9 cellular contexts compared by ENCODE assay signal in genomic region chr13:94419304-94419943, GRCh38.
DNase-seq lines count a peak whose midpoint lies in the region; ATAC-seq and TF ChIP-seq lines count a peak whose summit lies in the region.
"Had no signal": no experiment of that assay in that cellular context is flagged by ENCODE, and none has a peak within 500 bp of the region (broad histone marks: within the 10 kb centered on the region; RNA-seq: fewer than 3 reads in every experiment).

No MANE protein-coding gene starts in this region.

- H3K27ac ChIP-seq in smooth muscle cell (ENCODE audit: low read depth) (peak overlapping the region; percentile 49), vagina (no peak overlapping the region)
- H3K27ac ChIP-seq: neutrophil had no signal

- H3K4me2 ChIP-seq in smooth muscle cell: no peak overlapping the region

- peaks cover 2% of the 10 kb centered on the region for H3K27me3 Mint-ChIP-seq in activated CD8-positive, alpha-beta T cell treated with anti-CD3 and anti-CD28 coated beads for 36 hours

- H3K36me3 ChIP-seq in smooth muscle cell (ENCODE audit: low read depth) (no peaks in the 10 kb centered on the region), vagina (no peaks in the 10 kb centered on the region)
- H3K36me3 ChIP-seq: neutrophil had no signal

- intact Hi-C loops in activated CD8-positive, alpha-beta T cell treated with anti-CD3 and anti-CD28 coated beads for 36 hours (cut with micrococcal nuclease): loop anchor here (1.0 to 5.0 kb wide), 2 partner anchors 182 kb away; partner anchors contain the start of gene GPR180
- intact Hi-C loops in vagina (cut with DNase I): no loop called here

- no peak overlapping the region for H3K9ac ChIP-seq in smooth muscle cell (ENCODE audit: low read depth)

- peaks cover 31% of the 10 kb centered on the region for H3K9me3 Mint-ChIP-seq in activated CD8-positive, alpha-beta T cell treated with anti-CD3 and anti-CD28 coated beads for 36 hours

- H3K4me1 ChIP-seq in smooth muscle cell (ENCODE audit: low read depth): peaks cover 18% of the 10 kb centered on the region
- peaks cover 6% of the 10 kb centered on the region for H3K4me1 ChIP-seq in vagina

- H3K4me3 ChIP-seq in smooth muscle cell: no peak overlapping the region
- H3K4me3 ChIP-seq in vagina: no peak overlapping the region

- peaks cover 31% of the 10 kb centered on the region for H3K36me3 Mint-ChIP-seq in activated CD8-positive, alpha-beta T cell treated with anti-CD3 and anti-CD28 coated beads for 36 hours (ENCODE audit: low read depth)

- WGBS in smooth muscle cell (ENCODE audit: low lambda C conversion rate): 59% methylated on average over 1 of the region's 1 CpG

- TF ChIP-seq POLR2A in vagina (IDR thresholded peaks at IDR 0.05): no peak

- no peaks in the 10 kb centered on the region for H4K20me1 ChIP-seq in smooth muscle cell (ENCODE audit: low read depth)

- H3K27me3 ChIP-seq in smooth muscle cell (ENCODE audit: low read depth) (no peaks in the 10 kb centered on the region), vagina (no peaks in the 10 kb centered on the region)

- ATAC-seq in GM18907 (IDR thresholded peaks at IDR 0.05; ENCODE audit: unreplicated experiment) (peak; percentile 68), HG03097 (IDR thresholded peaks at IDR 0.05; ENCODE audit: low FRiP score, unreplicated experiment) (peak; percentile 66)
- ATAC-seq in activated CD8-positive, alpha-beta T cell treated with anti-CD3 and anti-CD28 coated beads for 36 hours: peak; percentile 91

- POLR2A ChIA-PET in activated CD8-positive, alpha-beta T cell treated with anti-CD3 and anti-CD28 coated beads for 36 hours (lab: Charles Lee): interaction anchor here (0.7 kb wide), 1 partner anchor 177 kb away, joined by 3 read pairs; no protein-coding TSS in a partner anchor

- no peaks in the 10 kb centered on the region for H3K9me3 ChIP-seq in smooth muscle cell (replicated peaks; ENCODE audit: low read depth)
- no peaks in the 10 kb centered on the region for H3K9me3 ChIP-seq in vagina
- H3K9me3 ChIP-seq: neutrophil had no signal

- peaks cover 34% of the 10 kb centered on the region for H3K4me1 Mint-ChIP-seq in activated CD8-positive, alpha-beta T cell treated with anti-CD3 and anti-CD28 coated beads for 36 hours (ENCODE audit: low read depth)

- no peaks in the 10 kb centered on the region for H3F3A ChIP-seq in smooth muscle cell (ENCODE audit: low read depth)

- H2AFZ ChIP-seq in smooth muscle cell (ENCODE audit: low read depth): no peak overlapping the region

- no peaks in the 10 kb centered on the region for H3K79me2 ChIP-seq in smooth muscle cell (ENCODE audit: low read depth)

- no peak for TF ChIP-seq CTCF in activated CD8-positive, alpha-beta T cell treated with anti-CD3 and anti-CD28 coated beads for 36 hours (IDR thresholded peaks at IDR 0.05)
- TF ChIP-seq CTCF in smooth muscle cell (IDR thresholded peaks at IDR 0.05; ENCODE audit: borderline replicate concordance, insufficient read depth, poor library complexity, severe bottlenecking) (no peak), vagina (IDR thresholded peaks at IDR 0.05) (no peak)

- peak; percentile 76 for DNase-seq in activated CD8-positive, alpha-beta T cell treated with anti-CD3 and anti-CD28 coated beads for 36 hours
- no peak for DNase-seq in smooth muscle cell (lab: John Stamatoyannopoulos, UW; ENCODE audit: unreplicated experiment)
- no peak for DNase-seq in effector CD4-positive, alpha-beta T cell
- DNase-seq in NCI-H187 treated with DMSO at 0.1 percent for 48 hours (lab: John Stamatoyannopoulos, UW): no peak
- no peak for DNase-seq in occipital lobe (lab: John Stamatoyannopoulos, UW)
- DNase-seq in vagina (ENCODE audit: extremely low spot score in 2 of 2): no peak

- CTCF ChIA-PET in activated CD8-positive, alpha-beta T cell treated with anti-CD3 and anti-CD28 coated beads for 36 hours (lab: Charles Lee): interaction anchor here (1.1 to 5.9 kb wide), 3 partner anchors 14 to 198 kb away, joined by 3 to 44 read pairs (median 6); no protein-coding TSS in a partner anchor

- H3K27ac Mint-ChIP-seq in activated CD8-positive, alpha-beta T cell treated with anti-CD3 and anti-CD28 coated beads for 36 hours: peak overlapping the region; percentile 95

- H3K4me3 Mint-ChIP-seq in activated CD8-positive, alpha-beta T cell treated with anti-CD3 and anti-CD28 coated beads for 36 hours: peak overlapping the region; percentile 62
